30 cellular contexts compared by ENCODE assay signal in genomic region chr16:31204871-31205666, GRCh38. TPM values are rescaled to one million over a fixed set of nuclear protein-coding genes. Genes with fewer than 3 reads are reported as not detected.
A peak's percentile ranks its signal among the peaks of the same experiment; 100 is the strongest.
DNase-seq lines count a peak whose midpoint lies in the region; ATAC-seq, FAIRE-seq and TF ChIP-seq lines count a peak whose summit lies in the region.
"Had no signal": no experiment of that assay in that cellular context is flagged by ENCODE, and none has a peak within 500 bp of the region (broad histone marks: within the 10 kb centered on the region; RNA-seq: fewer than 3 reads in every experiment).

No MANE protein-coding gene starts in this region.

- no peak overlapping the region for H3K4me2 ChIP-seq in H1 (ENCODE audit: insufficient read depth in 1 of 2, low read depth in 2 of 2, low read length in 2 of 2)

- POLR2A ChIA-PET in H1 (lab: Charles Lee; ENCODE audit: partially characterized antibody) = interaction anchor here (16.2 to 24.0 kb wide), 4 partner anchors 4 to 27 kb away, joined by 272 to 430 read pairs (median 418); partner anchors contain the start of genes FUS, PYCARD, PYDC1 and TRIM72

- no peaks in the 10 kb centered on the region for H3K36me3 Mint-ChIP-seq in activated naive CD4-positive, alpha-beta T cell treated with anti-CD3 and anti-CD28 coated beads, Interleukin-2, amount 50 U/mL, for 24 hours
- peaks cover 0 to 9% of the 10 kb centered on the region in 2 donors for H3K36me3 Mint-ChIP-seq in activated naive CD4-positive, alpha-beta T cell treated with anti-CD3 and anti-CD28 coated beads, Interleukin-2, amount 50 U/mL, for 72 hours
- H3K36me3 Mint-ChIP-seq in IgD-negative memory B cell = peaks cover 3% of the 10 kb centered on the region
- no peaks in the 10 kb centered on the region for H3K36me3 Mint-ChIP-seq in stimulated activated memory B cell treated with anti-CD40 and anti-IgM and Interleukin-4, amounts not matched to agents 10 μg/mL and 1 μg/mL and 100 μg/mL, for 72 hours

- H2BK5ac ChIP-seq in H1 (ENCODE audit: low read depth, low read length) = no peak overlapping the region

- H3K14ac ChIP-seq in H1 (ENCODE audit: insufficient read length) = no peak overlapping the region

- H4K8ac ChIP-seq in H1 (ENCODE audit: extremely low read depth, insufficient read depth, low read length) = no peak overlapping the region; the same call in 1 of the 2 replicates

- peaks cover 15% of the 10 kb centered on the region; the same call in 1 of the 2 replicates for H3K23me2 ChIP-seq in H1 (ENCODE audit: low read depth, low read length)

- no peak for ATAC-seq in activated naive CD4-positive, alpha-beta T cell treated with anti-CD3 and anti-CD28 coated beads, Interleukin-2, amount 50 U/mL, for 72 hours
- ATAC-seq in stimulated activated memory B cell treated with anti-CD40 and anti-IgM and Interleukin-4, amounts not matched to agents 10 μg/mL and 1 μg/mL and 100 μg/mL, for 72 hours = no peak
- no peak for ATAC-seq in HG03175 (IDR thresholded peaks at IDR 0.05; ENCODE audit: unreplicated experiment)
- ATAC-seq: activated CD4-positive, alpha-beta T cell treated with anti-CD3 and anti-CD28 coated beads for 36 hours; Panc1 had no signal

- peaks cover 0 to 6% (median 3%) of the 10 kb centered on the region in 4 experiments; a peak in 3 of 7 replicates for H3K27me3 ChIP-seq in H1 (replicated peaks in 1 of 4; ENCODE audit: control insufficient read depth in 3 of 4, extremely low read depth in 1 of 4, insufficient read depth in 3 of 4, low read length in 3 of 4)
- H3K27me3 ChIP-seq: breast epithelium, tibial nerve had no signal

- H2AK5ac ChIP-seq in H1 (ENCODE audit: low read depth, low read length) = peak overlapping the region; percentile 32; the same call in 1 of the 2 replicates

- CTCF ChIA-PET in H1 (lab: Charles Lee; ENCODE audit: partially characterized antibody) = interaction anchor here (4.1 kb wide), 1 partner anchor 12 kb away, joined by 10 read pairs; the partner anchor contains the start of gene PYDC1

- no peaks in the 10 kb centered on the region for H3K9me3 Mint-ChIP-seq in activated naive CD4-positive, alpha-beta T cell treated with anti-CD3 and anti-CD28 coated beads, Interleukin-2, amount 50 U/mL, for 24 hours
- no peaks in the 10 kb centered on the region for H3K9me3 Mint-ChIP-seq in activated naive CD4-positive, alpha-beta T cell treated with anti-CD3 and anti-CD28 coated beads, Interleukin-2, amount 50 U/mL, for 72 hours
- H3K9me3 Mint-ChIP-seq in IgD-negative memory B cell = no peaks in the 10 kb centered on the region
- peaks cover 6% of the 10 kb centered on the region for H3K9me3 Mint-ChIP-seq in stimulated activated memory B cell treated with anti-CD40 and anti-IgM and Interleukin-4, amounts not matched to agents 10 μg/mL and 1 μg/mL and 100 μg/mL, for 72 hours
- H3K9me3 Mint-ChIP-seq: T-helper 2 cell treated with Interferon-gamma antibody and Interleukin-4, amounts not matched to agents 5 μg/mL and 100 μg/mL, for 36 hours had no signal

- peak overlapping the region; percentile 33 for H3K4me3 Mint-ChIP-seq in activated naive CD4-positive, alpha-beta T cell treated with anti-CD3 and anti-CD28 coated beads, Interleukin-2, amount 50 U/mL, for 24 hours
- H3K4me3 Mint-ChIP-seq in IgD-negative memory B cell = peak overlapping the region; percentile 51 to 97 (median 82)
- no peak overlapping the region for H3K4me3 Mint-ChIP-seq in stimulated activated memory B cell treated with anti-CD40 and anti-IgM and Interleukin-4, amounts not matched to agents 10 μg/mL and 1 μg/mL and 100 μg/mL, for 72 hours
- H3K4me3 Mint-ChIP-seq: activated CD4-positive, alpha-beta T cell treated with anti-CD3 and anti-CD28 coated beads for 36 hours; T-helper 2 cell treated with Interferon-gamma antibody and Interleukin-4, amounts not matched to agents 5 μg/mL and 100 μg/mL, for 36 hours had no signal

- TF ChIP-seq EP300 in H1 (IDR thresholded peaks at IDR 0.05; ENCODE audit: borderline replicate concordance in 1 of 2, low read depth in 2 of 2, low read length in 2 of 2) = no peak

- no peaks in the 10 kb centered on the region for H3K79me2 ChIP-seq in H1 (ENCODE audit: control insufficient read depth in 1 of 2, insufficient read depth in 2 of 2, low read length in 2 of 2)

- TF ChIP-seq CTCF in H1 (IDR thresholded peaks at IDR 0.05; ENCODE audit: control extremely low read depth in 1 of 3, insufficient read depth in 1 of 3, low read depth in 1 of 3, low read length in 3 of 3) = no peak

- H4K20me1 ChIP-seq in H1 (replicated peaks in 1 of 2; ENCODE audit: control insufficient read depth in 1 of 2, insufficient read depth in 2 of 2, low read length in 2 of 2) = peaks cover 2 to 3% of the 10 kb centered on the region in 2 experiments

- FAIRE-seq in H1 (lab: Jason Lieb, UNC) = no peak
- FAIRE-seq: colon, H54 had no signal

- H3K27ac ChIP-seq in H1 (ENCODE audit: low read depth, low read length) = no peak overlapping the region
- H3K27ac ChIP-seq: breast epithelium, epithelial cell of prostate, HL-60, tibial nerve had no signal

- 93% methylated on average over 9 of the region's 9 CpGs; no CpG with 5 or more reads in 1 of the 2 experiments for WGBS in H1 (ENCODE audit: extremely low coverage in 1 of 2, insufficient coverage in 1 of 2, insufficient read length in 1 of 2, insufficient replicate concordance in 2 of 2, low coverage in 1 of 2, low lambda C conversion rate in 2 of 2, missing lambda C conversion rate in 1 of 2), 2 experiments

- no peak overlapping the region for H2AFZ ChIP-seq in H1 (ENCODE audit: low read length)

- no peak overlapping the region for H3K23ac ChIP-seq in H1 (ENCODE audit: insufficient read length)

- H2BK15ac ChIP-seq in H1 (ENCODE audit: low read length) = no peak overlapping the region

- H3K27ac Mint-ChIP-seq in activated naive CD4-positive, alpha-beta T cell treated with anti-CD3 and anti-CD28 coated beads, Interleukin-2, amount 50 U/mL, for 24 hours = peak overlapping the region; percentile 30
- peak overlapping the region in 1 of 2 donors; percentile 10 for H3K27ac Mint-ChIP-seq in activated naive CD4-positive, alpha-beta T cell treated with anti-CD3 and anti-CD28 coated beads, Interleukin-2, amount 50 U/mL, for 72 hours
- H3K27ac Mint-ChIP-seq in IgD-negative memory B cell = peak overlapping the region; percentile 63 to 89 (median 81)
- peak overlapping the region; percentile 91 for H3K27ac Mint-ChIP-seq in stimulated activated memory B cell treated with anti-CD40 and anti-IgM and Interleukin-4, amounts not matched to agents 10 μg/mL and 1 μg/mL and 100 μg/mL, for 72 hours
- H3K27ac Mint-ChIP-seq: activated CD4-positive, alpha-beta T cell treated with anti-CD3 and anti-CD28 coated beads for 36 hours; T-helper 2 cell treated with Interferon-gamma antibody and Interleukin-4, amounts not matched to agents 5 μg/mL and 100 μg/mL, for 36 hours had no signal

- no peak overlapping the region for H2BK12ac ChIP-seq in H1 (ENCODE audit: low read depth, low read length)

- H2BK120ac ChIP-seq in H1 (replicated peaks; ENCODE audit: low read depth, low read length) = no peak overlapping the region

- H2BK20ac ChIP-seq in H1 (ENCODE audit: low read length) = no peak overlapping the region

- H3K79me1 ChIP-seq in H1 (ENCODE audit: low read depth, low read length) = peaks cover 3% of the 10 kb centered on the region; the same call in 1 of the 2 replicates

- no peaks in the 10 kb centered on the region for H3K27me3 Mint-ChIP-seq in activated naive CD4-positive, alpha-beta T cell treated with anti-CD3 and anti-CD28 coated beads, Interleukin-2, amount 50 U/mL, for 24 hours
- no peaks in the 10 kb centered on the region for H3K27me3 Mint-ChIP-seq in IgD-negative memory B cell
- H3K27me3 Mint-ChIP-seq in stimulated activated memory B cell treated with anti-CD40 and anti-IgM and Interleukin-4, amounts not matched to agents 10 μg/mL and 1 μg/mL and 100 μg/mL, for 72 hours = no peaks in the 10 kb centered on the region

- no peak for DNase-seq in activated naive CD4-positive, alpha-beta T cell treated with anti-CD3 and anti-CD28 coated beads, Interleukin-2, amount 50 U/mL, for 72 hours (ENCODE audit: low spot score in 2 of 2)
- no peak for DNase-seq in H1 (ENCODE audit: low read depth in 1 of 2, low spot score in 2 of 2)
- no peak for DNase-seq in middle frontal gyrus (ENCODE audit: extremely low spot score, low spot score)
- no peak for DNase-seq in NCI-H146 treated with DMSO at 0.1 percent for 48 hours (lab: John Stamatoyannopoulos, UW; ENCODE audit: unreplicated experiment)
- DNase-seq: activated CD4-positive, alpha-beta T cell treated with anti-CD3 and anti-CD28 coated beads for 36 hours; activated naive CD4-positive, alpha-beta T cell treated with Interleukin-2 at 50 U/mL for 16 hours; activated T-cell treated with anti-CD3 and anti-CD28 coated beads, Interleukin-2, amount 50 U/mL, for 48 hours; Caco-2; DMS53; effector CD8-positive, alpha-beta T cell; mammary epithelial cell; NCI-H2081; NCI-H2227 treated with DMSO at 0.1 percent for 48 hours; NCI-H526 treated with DMSO at 0.1 percent for 48 hours; SHP77; stimulated activated CD4-positive, alpha-beta T cell treated with anti-CD3 and anti-CD28 coated beads, Interleukin-4, amount 100 ng/mL, for 24 hours had no signal

- H4K91ac ChIP-seq in H1 (replicated peaks; ENCODE audit: insufficient read length, low read length) = no peak overlapping the region

- no peaks in the 10 kb centered on the region for H3K9me3 ChIP-seq in H1 (ENCODE audit: insufficient read depth in 2 of 2, low read depth in 1 of 2, low read length in 1 of 2)
- H3K9me3 ChIP-seq: breast epithelium, Caco-2, tibial nerve had no signal

- H3K4me3 ChIP-seq in H1 (ENCODE audit: extremely low read depth in 1 of 4, insufficient read depth in 2 of 4, low read depth in 3 of 4, low read length in 4 of 4) = no peak overlapping the region
- H3K4me3 ChIP-seq: breast epithelium, tibial nerve had no signal

- H3K18ac ChIP-seq in H1 (ENCODE audit: extremely low read depth, low read length) = no peak overlapping the region

- no peak overlapping the region for H3K4ac ChIP-seq in H1 (replicated peaks; ENCODE audit: insufficient read length, low read depth, low read length)

- H4K5ac ChIP-seq in H1 (ENCODE audit: insufficient read length, low read depth, low read length) = no peak overlapping the region

- H3K4me1 Mint-ChIP-seq in activated naive CD4-positive, alpha-beta T cell treated with anti-CD3 and anti-CD28 coated beads, Interleukin-2, amount 50 U/mL, for 24 hours = peaks cover 26% of the 10 kb centered on the region
- peaks cover 29 to 44% (median 31%) of the 10 kb centered on the region in 3 donors for H3K4me1 Mint-ChIP-seq in IgD-negative memory B cell
- H3K4me1 Mint-ChIP-seq in stimulated activated memory B cell treated with anti-CD40 and anti-IgM and Interleukin-4, amounts not matched to agents 10 μg/mL and 1 μg/mL and 100 μg/mL, for 72 hours = peaks cover 53% of the 10 kb centered on the region

- no peak for TF ChIP-seq POLR2A in H1 (IDR thresholded peaks at IDR 0.05; ENCODE audit: control extremely low read depth in 1 of 2, low read depth in 2 of 2, low read length in 2 of 2)

- no peak overlapping the region for H3K9ac ChIP-seq in H1 (replicated peaks in 1 of 4; ENCODE audit: extremely low read depth in 1 of 4, low read depth in 3 of 4, low read length in 3 of 4)

- peaks cover 0 to 7% (median 4%) of the 10 kb centered on the region in 4 experiments; a peak in 5 of 7 replicates for H3K4me1 ChIP-seq in H1 (replicated peaks in 1 of 4; ENCODE audit: control insufficient read depth in 3 of 4, insufficient read depth in 4 of 4, low read length in 3 of 4)
- H3K4me1 ChIP-seq: Caco-2 had no signal

- H3K56ac ChIP-seq in H1 (replicated peaks; ENCODE audit: insufficient read length, low read depth, low read length) = no peak overlapping the region

- H3K36me3 ChIP-seq in H1 (ENCODE audit: control insufficient read depth in 2 of 4, insufficient read depth in 4 of 4, low read length in 3 of 4) = no peaks in the 10 kb centered on the region
- H3K36me3 ChIP-seq: breast epithelium had no signal

- TF ChIP-seq RAD21 in H1 (IDR thresholded peaks at IDR 0.05 in 1 of 2, conservative IDR thresholded peaks at IDR 0.05 in 1 of 2; ENCODE audit: low read depth in 2 of 2, low read length in 2 of 2) = no peak

RNA-seq across cellular contexts. Expression of gene PYCARD, which starts 2.5 kb away (rescaled TPM):
- 10 to 100 TPM in 1 of 2 donors, 1 to 10 TPM in 1; 1.2 to 19.7 TPM for total RNA-seq in activated naive CD4-positive, alpha-beta T cell treated with anti-CD3 and anti-CD28 coated beads, Interleukin-2, amount 50 U/mL, for 72 hours
- polyA plus RNA-seq in IgD-negative memory B cell = 130 TPM
- 29.9 and 32.2 TPM in 2 replicates for total RNA-seq in H1 (2021; fragmentation: NEBNext Ultra II Directional; extraction: Animal tissue kit (Norgen Biotek cat#: 25700))
- polyA plus RNA-seq in H1 (2011; rRNA removed) = 77.9 and 87.0 TPM in 2 replicates
- polyA plus RNA-seq in H1 (2011; cell fraction: cytosol; rRNA removed) = 73.9 TPM
- polyA plus RNA-seq in H1 (2011; cell fraction: nucleus; rRNA removed) = 54.1 TPM
- polyA plus RNA-seq in H1 (2012, experiment 1 of 2) = 36.7 to 66.7 TPM (median 58.8 TPM) in 4 replicates
- polyA plus RNA-seq in H1 (2012, experiment 2 of 2) = 41.9 TPM
- 29.1 TPM for polyA plus RNA-seq in H1 (2013, experiment 1 of 2)
- 29.0 TPM for polyA plus RNA-seq in H1 (2013, experiment 2 of 2)
- polyA minus RNA-seq in H1 (2011; rRNA and poly(A)+ RNA removed) = 9.6 and 13.2 TPM in 2 replicates
- polyA minus RNA-seq in H1 (2011; cell fraction: cytosol; rRNA and poly(A)+ RNA removed) = 17.5 TPM
- polyA minus RNA-seq in H1 (2011; cell fraction: nucleus; rRNA and poly(A)+ RNA removed) = 11.4 TPM

RNA-seq across cellular contexts. Expression of gene TRIM72, which starts 8.8 kb away (rescaled TPM):
- total RNA-seq in activated naive CD4-positive, alpha-beta T cell treated with anti-CD3 and anti-CD28 coated beads, Interleukin-2, amount 50 U/mL, for 72 hours = under 1 TPM; 0.06 to 0.09 TPM
- polyA plus RNA-seq in IgD-negative memory B cell (not detected), H1 (2011; rRNA removed) (0.57 and 0.97 TPM in 2 replicates)
- total RNA-seq in H1 (2021; fragmentation: NEBNext Ultra II Directional; extraction: Animal tissue kit (Norgen Biotek cat#: 25700)) = 1.3 and 2.1 TPM in 2 replicates
- polyA plus RNA-seq in H1 (2011; cell fraction: cytosol; rRNA removed) = 0.58 TPM
- 1.3 TPM for polyA plus RNA-seq in H1 (2011; cell fraction: nucleus; rRNA removed)
- polyA plus RNA-seq in H1 (2012, experiment 1 of 2) = 0.84 to 1.6 TPM (median 1.1 TPM) in 4 replicates
- 0.38 TPM for polyA plus RNA-seq in H1 (2012, experiment 2 of 2)
- 0.28 TPM for polyA plus RNA-seq in H1 (2013, experiment 1 of 2)
- polyA plus RNA-seq in H1 (2013, experiment 2 of 2) = 0.26 TPM
- 0.57 and 0.93 TPM in 2 replicates for polyA minus RNA-seq in H1 (2011; rRNA and poly(A)+ RNA removed)
- polyA minus RNA-seq in H1 (2011; cell fraction: cytosol; rRNA and poly(A)+ RNA removed) = 2.1 TPM
- 0.50 TPM for polyA minus RNA-seq in H1 (2011; cell fraction: nucleus; rRNA and poly(A)+ RNA removed)
- total RNA-seq: glomerular endothelial cell, mammary epithelial cell, pulmonary artery endothelial cell had no signal
- polyA plus RNA-seq: mammary epithelial cell had no signal

RNA-seq across cellular contexts. Expression of gene PYDC1, which starts 11.9 kb away (rescaled TPM):
- total RNA-seq in activated naive CD4-positive, alpha-beta T cell treated with anti-CD3 and anti-CD28 coated beads, Interleukin-2, amount 50 U/mL, for 72 hours = not detected
- not detected for polyA plus RNA-seq in IgD-negative memory B cell
- total RNA-seq in H1 (2021; fragmentation: NEBNext Ultra II Directional; extraction: Animal tissue kit (Norgen Biotek cat#: 25700)) = 3.0 and 3.5 TPM in 2 replicates
- 5.9 and 11.1 TPM in 2 replicates for polyA plus RNA-seq in H1 (2011; rRNA removed)
- 6.0 TPM for polyA plus RNA-seq in H1 (2011; cell fraction: cytosol; rRNA removed)
- polyA plus RNA-seq in H1 (2011; cell fraction: nucleus; rRNA removed) = 3.6 TPM
- 2.5 to 6.9 TPM (median 3.8 TPM) in 4 replicates for polyA plus RNA-seq in H1 (2012, experiment 1 of 2)
- polyA plus RNA-seq in H1 (2012, experiment 2 of 2) = 13.3 TPM
- polyA plus RNA-seq in H1 (2013, experiment 1 of 2) = 2.0 TPM
- 1.6 TPM for polyA plus RNA-seq in H1 (2013, experiment 2 of 2)
- polyA minus RNA-seq in H1 (2011; rRNA and poly(A)+ RNA removed) = 0.56 TPM in 1 of 2 replicates, not detected in the other
- polyA minus RNA-seq in H1 (2011; cell fraction: cytosol; rRNA and poly(A)+ RNA removed) = not detected
- not detected for polyA minus RNA-seq in H1 (2011; cell fraction: nucleus; rRNA and poly(A)+ RNA removed)
- total RNA-seq: activated CD4-positive, alpha-beta T cell treated with anti-CD3 and anti-CD28 coated beads for 36 hours; breast epithelium; Caco-2; glomerular endothelial cell; mammary epithelial cell; pulmonary artery endothelial cell had no signal
- polyA plus RNA-seq: mammary epithelial cell had no signal

RNA-seq across cellular contexts. Expression of gene FUS, which starts 25.1 kb away (rescaled TPM):
- 100 to 1,000 TPM; 486 to 763 TPM for total RNA-seq in activated naive CD4-positive, alpha-beta T cell treated with anti-CD3 and anti-CD28 coated beads, Interleukin-2, amount 50 U/mL, for 72 hours
- polyA plus RNA-seq in IgD-negative memory B cell = 167 TPM
- total RNA-seq in H1 (2021; fragmentation: NEBNext Ultra II Directional; extraction: Animal tissue kit (Norgen Biotek cat#: 25700)) = 685 and 686 TPM in 2 replicates
- polyA plus RNA-seq in H1 (2011; rRNA removed) = 484 and 491 TPM in 2 replicates
- polyA plus RNA-seq in H1 (2011; cell fraction: cytosol; rRNA removed) = 464 TPM
- 680 TPM for polyA plus RNA-seq in H1 (2011; cell fraction: nucleus; rRNA removed)
- 1,043 to 1,228 TPM (median 1,129 TPM) in 4 replicates for polyA plus RNA-seq in H1 (2012, experiment 1 of 2)
- polyA plus RNA-seq in H1 (2012, experiment 2 of 2) = 352 TPM
- 689 TPM for polyA plus RNA-seq in H1 (2013, experiment 1 of 2)
- 688 TPM for polyA plus RNA-seq in H1 (2013, experiment 2 of 2)
- 207 and 224 TPM in 2 replicates for polyA minus RNA-seq in H1 (2011; rRNA and poly(A)+ RNA removed)
- polyA minus RNA-seq in H1 (2011; cell fraction: cytosol; rRNA and poly(A)+ RNA removed) = 462 TPM
- polyA minus RNA-seq in H1 (2011; cell fraction: nucleus; rRNA and poly(A)+ RNA removed) = 413 TPM

RNA-seq across cellular contexts. Expression of gene ITGAM, which starts 54.7 kb away (rescaled TPM):
- 1 to 10 TPM; 1.5 to 5.5 TPM for total RNA-seq in activated naive CD4-positive, alpha-beta T cell treated with anti-CD3 and anti-CD28 coated beads, Interleukin-2, amount 50 U/mL, for 72 hours
- polyA plus RNA-seq in IgD-negative memory B cell = 23.2 TPM
- total RNA-seq in H1 (2021; fragmentation: NEBNext Ultra II Directional; extraction: Animal tissue kit (Norgen Biotek cat#: 25700)) = 0.22 and 0.44 TPM in 2 replicates
- 2.0 and 2.9 TPM in 2 replicates for polyA plus RNA-seq in H1 (2011; rRNA removed)
- 1.5 TPM for polyA plus RNA-seq in H1 (2011; cell fraction: cytosol; rRNA removed)
- 4.1 TPM for polyA plus RNA-seq in H1 (2011; cell fraction: nucleus; rRNA removed)
- polyA plus RNA-seq in H1 (2012, experiment 1 of 2) = 0.84 to 1.6 TPM (median 1.5 TPM) in 4 replicates
- polyA plus RNA-seq in H1 (2012, experiment 2 of 2) = 0.92 TPM
- polyA plus RNA-seq in H1 (2013, experiment 1 of 2) = 0.73 TPM
- 0.29 TPM for polyA plus RNA-seq in H1 (2013, experiment 2 of 2)
- polyA minus RNA-seq in H1 (2011; rRNA and poly(A)+ RNA removed) = 1.9 and 2.5 TPM in 2 replicates
- polyA minus RNA-seq in H1 (2011; cell fraction: cytosol; rRNA and poly(A)+ RNA removed) = 0.29 TPM
- polyA minus RNA-seq in H1 (2011; cell fraction: nucleus; rRNA and poly(A)+ RNA removed) = 1.00 TPM
- total RNA-seq: Caco-2, pulmonary artery endothelial cell had no signal
